Comparison of ENCODE assay signal across 1 cellular context in the genomic region with DNA sequence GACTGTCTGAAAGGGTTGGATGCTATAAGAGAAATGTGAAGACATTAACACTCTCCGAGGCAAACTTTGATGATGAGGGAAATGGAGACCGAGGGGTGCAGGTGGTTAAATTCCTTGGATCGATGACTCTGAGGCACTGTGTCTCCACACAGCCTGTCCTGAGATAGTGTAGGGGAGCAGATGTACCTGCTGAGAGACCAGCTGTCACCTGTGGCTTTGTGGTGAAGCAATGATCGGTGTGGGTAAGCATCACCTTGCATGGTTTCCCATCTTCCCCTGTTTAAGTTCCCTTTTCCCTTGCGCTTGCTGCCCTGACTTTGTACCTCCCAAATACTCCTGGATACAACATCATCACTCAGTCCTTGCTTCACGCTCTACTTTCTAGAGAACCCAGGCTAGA.
TF ChIP-seq lines count a peak whose summit lies in the region.

No MANE protein-coding gene starts in this region.

TF ChIP-seq in H1, 55 proteins besides CTCF, POLR2A, EP300 and RAD21 (continued from another document):
- TF ChIP-seq TEAD4 (IDR thresholded peaks at IDR 0.05; ENCODE audit: low read depth, low read length), result no peak
- no peak for TF ChIP-seq YY1 (IDR thresholded peaks at IDR 0.05; ENCODE audit: low read depth, low read length)
- no peak for TF ChIP-seq RFX5 (IDR thresholded peaks at IDR 0.05; ENCODE audit: borderline replicate concordance, low read depth, low read length)
- no peak for TF ChIP-seq EGR1 (IDR thresholded peaks at IDR 0.05; ENCODE audit: borderline replicate concordance, low read depth, low read length)
- no peak for TF ChIP-seq TCF12 (IDR thresholded peaks at IDR 0.05; ENCODE audit: low read depth, low read length)
- TF ChIP-seq SP4 (IDR thresholded peaks at IDR 0.05; ENCODE audit: low read length), result no peak
